8 cellular contexts compared by ENCODE assay signal in the genomic region with DNA sequence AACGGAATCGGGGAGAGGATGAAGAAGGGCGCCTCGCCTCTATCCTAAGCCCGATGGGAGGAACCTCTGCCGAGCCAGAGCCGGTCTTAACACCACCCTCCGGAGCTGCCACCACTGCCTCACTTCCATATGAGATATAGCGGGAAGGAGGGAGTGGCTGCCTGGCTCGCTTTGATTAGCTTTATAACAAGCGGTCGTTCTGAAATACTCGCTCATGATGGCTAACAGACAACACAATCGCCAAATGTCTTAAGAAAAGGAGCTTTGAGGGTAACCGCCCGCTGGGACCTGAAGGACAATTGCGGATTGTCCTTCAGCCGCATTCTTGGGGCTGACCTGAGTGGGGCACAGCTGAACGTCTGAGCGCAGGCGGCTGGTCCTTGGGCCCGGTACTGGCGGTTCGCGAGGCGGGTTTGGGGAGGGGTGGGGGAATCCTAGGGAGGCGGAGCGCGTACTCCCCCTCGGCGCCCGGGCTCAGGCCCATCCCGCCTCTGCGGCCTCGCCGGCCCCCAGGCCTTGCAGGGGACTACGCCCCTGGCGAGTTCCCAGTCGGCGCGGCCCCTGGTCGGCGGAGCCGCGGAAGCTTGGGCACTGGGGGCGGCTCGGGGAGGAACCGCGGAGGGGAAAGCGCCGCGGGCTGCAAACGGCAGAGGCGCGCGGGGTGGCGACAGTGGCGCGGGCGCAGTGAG. TPM values are rescaled to one million over a fixed set of nuclear protein-coding genes. Genes with fewer than 3 reads are reported as not detected.
DNase-seq lines count a peak whose midpoint lies in the region; ATAC-seq and TF ChIP-seq lines count a peak whose summit lies in the region.

A gene with protein sequence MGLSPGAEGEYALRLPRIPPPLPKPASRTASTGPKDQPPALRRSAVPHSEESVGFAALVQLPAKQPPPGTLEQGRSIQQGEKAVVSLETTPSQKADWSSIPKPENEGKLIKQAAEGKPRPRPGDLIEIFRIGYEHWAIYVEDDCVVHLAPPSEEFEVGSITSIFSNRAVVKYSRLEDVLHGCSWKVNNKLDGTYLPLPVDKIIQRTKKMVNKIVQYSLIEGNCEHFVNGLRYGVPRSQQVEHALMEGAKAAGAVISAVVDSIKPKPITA (minus strand): TSS at position 617 of the 689 bp plus-strand sequence. CDS start 133 bp downstream, at position 484.

- H3K27me3 Mint-ChIP-seq in activated naive CD8-positive, alpha-beta T cell = peaks cover 7% of the 10 kb centered on the region
- H3K27me3 Mint-ChIP-seq in progenitor cell of endocrine pancreas = no peaks in the 10 kb centered on the region

- intact Hi-C loops in left ventricle myocardium inferior (cut with micrococcal nuclease) = no loop called here

- H3K36me3 Mint-ChIP-seq in activated naive CD8-positive, alpha-beta T cell = peaks cover 6% of the 10 kb centered on the region
- peaks cover 17% of the 10 kb centered on the region for H3K36me3 Mint-ChIP-seq in progenitor cell of endocrine pancreas (ENCODE audit: insufficient read depth)

- ATAC-seq in GM21723 (IDR thresholded peaks at IDR 0.05; ENCODE audit: unreplicated experiment) (no peak), GM18511 (IDR thresholded peaks at IDR 0.05; ENCODE audit: unreplicated experiment) (no peak), HG03378 (IDR thresholded peaks at IDR 0.05; ENCODE audit: unreplicated experiment) (no peak)

- peak within 1 kb of the TSS; percentile 38 for H3K4me3 ChIP-seq in HL-60 (replicated peaks; ENCODE audit: insufficient read depth, low read length)
- H3K4me3 ChIP-seq in left ventricle myocardium inferior = peak within 1 kb of the TSS; percentile 70

- H3K4me1 ChIP-seq in left ventricle myocardium inferior = peaks cover 21% of the 10 kb centered on the region

- H3K4me1 Mint-ChIP-seq in activated naive CD8-positive, alpha-beta T cell (ENCODE audit: low read depth) = peaks cover 16% of the 10 kb centered on the region
- H3K4me1 Mint-ChIP-seq in progenitor cell of endocrine pancreas (ENCODE audit: low read depth) = peaks cover 56% of the 10 kb centered on the region

- no peaks in the 10 kb centered on the region for H3K27me3 ChIP-seq in HL-60 (ENCODE audit: insufficient read depth, poor library complexity, severe bottlenecking)
- peaks cover 3% of the 10 kb centered on the region for H3K27me3 ChIP-seq in left ventricle myocardium inferior (ENCODE audit: low read depth)

- H3K27ac Mint-ChIP-seq in activated naive CD8-positive, alpha-beta T cell = no peak within 1 kb of the TSS
- peak within 1 kb of the TSS; percentile 94 for H3K27ac Mint-ChIP-seq in progenitor cell of endocrine pancreas

- no peak for DNase-seq in HL-60 (ENCODE audit: low read depth in 1 of 2, low spot score in 1 of 2)
- DNase-seq in left ventricle myocardium inferior = peak; percentile 35
- peak; percentile 37 for DNase-seq in progenitor cell of endocrine pancreas (ENCODE audit: low spot score, unreplicated experiment)
- DNase-seq in NCI-H345 (lab: John Stamatoyannopoulos, UW) = no peak

- H3K4me3 Mint-ChIP-seq in activated naive CD8-positive, alpha-beta T cell = peak within 1 kb of the TSS; percentile 89
- peak within 1 kb of the TSS; percentile 92 for H3K4me3 Mint-ChIP-seq in progenitor cell of endocrine pancreas (ENCODE audit: low read depth)

- H3K27ac ChIP-seq in HL-60 (replicated peaks) (peak within 1 kb of the TSS; percentile 72), left ventricle myocardium inferior (replicated peaks) (peak within 1 kb of the TSS; percentile 54)

- H3K36me3 ChIP-seq in left ventricle myocardium inferior = no peaks in the 10 kb centered on the region

- H3K9me3 ChIP-seq in left ventricle myocardium inferior (replicated peaks) = peaks cover 12% of the 10 kb centered on the region

- no peak for TF ChIP-seq CTCF in HL-60 (IDR thresholded peaks at IDR 0.05; ENCODE audit: insufficient read depth, low read length)
- TF ChIP-seq CTCF in left ventricle myocardium inferior (IDR thresholded peaks at IDR 0.05; ENCODE audit: borderline replicate concordance) = no peak
- no peak for TF ChIP-seq CTCF in progenitor cell of endocrine pancreas (IDR thresholded peaks at IDR 0.05; ENCODE audit: unreplicated experiment)

- peaks cover under 1% of the 10 kb centered on the region for H3K9me3 Mint-ChIP-seq in activated naive CD8-positive, alpha-beta T cell (ENCODE audit: low read depth)
- H3K9me3 Mint-ChIP-seq in progenitor cell of endocrine pancreas (ENCODE audit: low read depth) = peaks cover 15% of the 10 kb centered on the region

RNA-seq across cellular contexts. Expression of the gene that starts here (rescaled TPM):
- 1.4 TPM for total RNA-seq in left ventricle myocardium inferior
- total RNA-seq in progenitor cell of endocrine pancreas = 27.1 and 32.6 TPM in 2 replicates

Comparison
In these comparisons a context has a peak if more than half of its experiments do, and no peak if none do; other contexts are left out.
1. RNA of the gene that starts here (total RNA-seq): 27.1 to 32.6 TPM in progenitor cell of endocrine pancreas; 1.4 TPM in left ventricle myocardium inferior (single experiment); every median in the first group is over 10 times any median in the second.
2. DNase-seq: peak in left ventricle myocardium inferior (single experiment) and progenitor cell of endocrine pancreas (single experiment); none in HL-60 (0 of 2) and NCI-H345 (single experiment).